Comparison of ENCODE assay signal across 1 cellular context in genomic region chr20:309841-310644, GRCh38.
TF ChIP-seq lines count a peak whose summit lies in the region.

No MANE protein-coding gene starts in this region.

TF ChIP-seq in GM12878, 131 proteins besides CTCF, POLR2A, EP300 and RAD21:
- TF ChIP-seq, protein P1, sequence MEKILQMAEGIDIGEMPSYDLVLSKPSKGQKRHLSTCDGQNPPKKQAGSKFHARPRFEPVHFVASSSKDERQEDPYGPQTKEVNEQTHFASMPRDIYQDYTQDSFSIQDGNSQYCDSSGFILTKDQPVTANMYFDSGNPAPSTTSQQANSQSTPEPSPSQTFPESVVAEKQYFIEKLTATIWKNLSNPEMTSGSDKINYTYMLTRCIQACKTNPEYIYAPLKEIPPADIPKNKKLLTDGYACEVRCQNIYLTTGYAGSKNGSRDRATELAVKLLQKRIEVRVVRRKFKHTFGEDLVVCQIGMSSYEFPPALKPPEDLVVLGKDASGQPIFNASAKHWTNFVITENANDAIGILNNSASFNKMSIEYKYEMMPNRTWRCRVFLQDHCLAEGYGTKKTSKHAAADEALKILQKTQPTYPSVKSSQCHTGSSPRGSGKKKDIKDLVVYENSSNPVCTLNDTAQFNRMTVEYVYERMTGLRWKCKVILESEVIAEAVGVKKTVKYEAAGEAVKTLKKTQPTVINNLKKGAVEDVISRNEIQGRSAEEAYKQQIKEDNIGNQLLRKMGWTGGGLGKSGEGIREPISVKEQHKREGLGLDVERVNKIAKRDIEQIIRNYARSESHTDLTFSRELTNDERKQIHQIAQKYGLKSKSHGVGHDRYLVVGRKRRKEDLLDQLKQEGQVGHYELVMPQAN (conservative IDR thresholded peaks at IDR 0.05), result no peak
- no peak for TF ChIP-seq ZSCAN29 (IDR thresholded peaks at IDR 0.05)
- TF ChIP-seq BMI1 (IDR thresholded peaks at IDR 0.05; ENCODE audit: borderline replicate concordance), result peak; percentile 97
- peak; percentile 95 for TF ChIP-seq PKNOX1 (IDR thresholded peaks at IDR 0.05)
- peak; percentile 60 for TF ChIP-seq SP1 (IDR thresholded peaks at IDR 0.05; ENCODE audit: low read depth, low read length)
- TF ChIP-seq, protein P2, sequence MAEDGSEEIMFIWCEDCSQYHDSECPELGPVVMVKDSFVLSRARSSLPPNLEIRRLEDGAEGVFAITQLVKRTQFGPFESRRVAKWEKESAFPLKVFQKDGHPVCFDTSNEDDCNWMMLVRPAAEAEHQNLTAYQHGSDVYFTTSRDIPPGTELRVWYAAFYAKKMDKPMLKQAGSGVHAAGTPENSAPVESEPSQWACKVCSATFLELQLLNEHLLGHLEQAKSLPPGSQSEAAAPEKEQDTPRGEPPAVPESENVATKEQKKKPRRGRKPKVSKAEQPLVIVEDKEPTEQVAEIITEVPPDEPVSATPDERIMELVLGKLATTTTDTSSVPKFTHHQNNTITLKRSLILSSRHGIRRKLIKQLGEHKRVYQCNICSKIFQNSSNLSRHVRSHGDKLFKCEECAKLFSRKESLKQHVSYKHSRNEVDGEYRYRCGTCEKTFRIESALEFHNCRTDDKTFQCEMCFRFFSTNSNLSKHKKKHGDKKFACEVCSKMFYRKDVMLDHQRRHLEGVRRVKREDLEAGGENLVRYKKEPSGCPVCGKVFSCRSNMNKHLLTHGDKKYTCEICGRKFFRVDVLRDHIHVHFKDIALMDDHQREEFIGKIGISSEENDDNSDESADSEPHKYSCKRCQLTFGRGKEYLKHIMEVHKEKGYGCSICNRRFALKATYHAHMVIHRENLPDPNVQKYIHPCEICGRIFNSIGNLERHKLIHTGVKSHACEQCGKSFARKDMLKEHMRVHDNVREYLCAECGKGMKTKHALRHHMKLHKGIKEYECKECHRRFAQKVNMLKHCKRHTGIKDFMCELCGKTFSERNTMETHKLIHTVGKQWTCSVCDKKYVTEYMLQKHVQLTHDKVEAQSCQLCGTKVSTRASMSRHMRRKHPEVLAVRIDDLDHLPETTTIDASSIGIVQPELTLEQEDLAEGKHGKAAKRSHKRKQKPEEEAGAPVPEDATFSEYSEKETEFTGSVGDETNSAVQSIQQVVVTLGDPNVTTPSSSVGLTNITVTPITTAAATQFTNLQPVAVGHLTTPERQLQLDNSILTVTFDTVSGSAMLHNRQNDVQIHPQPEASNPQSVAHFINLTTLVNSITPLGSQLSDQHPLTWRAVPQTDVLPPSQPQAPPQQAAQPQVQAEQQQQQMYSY (CRISPR knock-in tag; IDR thresholded peaks at IDR 0.05), result no peak
- no peak for TF ChIP-seq CEBPZ (IDR thresholded peaks at IDR 0.05; ENCODE audit: low read depth, low read length)
- TF ChIP-seq CREB1 (IDR thresholded peaks at IDR 0.05; ENCODE audit: low read depth), result no peak
- no peak for TF ChIP-seq LARP7 (IDR thresholded peaks at IDR 0.05)
- no peak for TF ChIP-seq RELA (IDR thresholded peaks at IDR 0.05; ENCODE audit: borderline replicate concordance, partially characterized antibody)
- TF ChIP-seq CHD2 (IDR thresholded peaks at IDR 0.05; ENCODE audit: borderline replicate concordance, low read depth, low read length), result 0 out of 2 replicates have a peak, but pooled peaks have one; percentile 28
- peak; percentile 45 to 76; a peak in 2 of 4 replicates for TF ChIP-seq BHLHE40 (IDR thresholded peaks at IDR 0.05; ENCODE audit: borderline replicate concordance in 1 of 2, low read depth in 2 of 2, low read length in 1 of 2)
- no peak for TF ChIP-seq ZNF384 (IDR thresholded peaks at IDR 0.05; ENCODE audit: borderline replicate concordance, low read depth, low read length)
- no peak for TF ChIP-seq RFX5 (IDR thresholded peaks at IDR 0.05; ENCODE audit: low read depth, low read length)
- 0 out of 2 replicates have a peak, but pooled peaks have one; percentile 18 for TF ChIP-seq IKZF1 (conservative IDR thresholded peaks at IDR 0.05)
- no peak for TF ChIP-seq KDM1A (IDR thresholded peaks at IDR 0.05; ENCODE audit: borderline replicate concordance)
- TF ChIP-seq PBX3 (IDR thresholded peaks at IDR 0.05; ENCODE audit: insufficient replicate concordance, low read depth, low read length), result peak; percentile 85
- TF ChIP-seq JUNB (IDR thresholded peaks at IDR 0.05), result no peak
